ENCODE assay signal across 28 cellular contexts in genomic region chr7:141263508-141263907, GRCh38.
A peak's percentile ranks its signal among the peaks of the same experiment; 100 is the strongest.
DNase-seq lines count a peak whose midpoint lies in the region; ATAC-seq and TF ChIP-seq lines count a peak whose summit lies in the region.
"Had no signal": no experiment of that assay in that cellular context is flagged by ENCODE, and none has a peak within 500 bp of the region (broad histone marks: within the 10 kb centered on the region; RNA-seq: fewer than 3 reads in every experiment).

No MANE protein-coding gene starts in this region.

- peak; percentile 71 for DNase-seq in activated CD4-positive, alpha-beta T cell treated with anti-CD3 and anti-CD28 coated beads, Interleukin-2, amount 10 ng/mL, durations not matched to agents 24 days and 14 days
- DNase-seq in activated CD4-positive, alpha-beta T cell treated with anti-CD3 and anti-CD28 coated beads for 48 hours = no peak
- peak; percentile 3 for DNase-seq in stimulated activated CD4-positive, alpha-beta T cell treated with anti-CD3 and anti-CD28 coated beads, Interleukin-15, amount 100 ng/mL, for 24 hours
- DNase-seq in stimulated activated CD4-positive, alpha-beta T cell treated with anti-CD3 and anti-CD28 coated beads, Interleukin-2, amount 100 ng/mL, for 48 hours = no peak
- no peak for DNase-seq in GM19240 (ENCODE audit: insufficient read length, low spot score)
- no peak for DNase-seq in upper lobe of right lung
- DNase-seq: 8988T; ACHN; BE2C; CD8-positive, alpha-beta memory T cell; DMS 273 treated with DMSO at 0.1 percent for 48 hours; DMS79; EL; GDM1; HCEC 1CT; KBM-7; MV-4-11; NCI-H1105; NCI-H146; NCI-H1930; NCI-H2107; NCI-H446; NCI-H524 treated with DMSO at 0.1 percent for 48 hours; NCI-H774 had no signal

- peaks cover 19% of the 10 kb centered on the region for H3K4me1 Mint-ChIP-seq in activated CD4-positive, alpha-beta T cell treated with anti-CD3 and anti-CD28 coated beads, Interleukin-2, amount 10 ng/mL, durations not matched to agents 24 days and 14 days
- H3K4me1 Mint-ChIP-seq in brain = peaks cover 43% of the 10 kb centered on the region
- H3K4me1 Mint-ChIP-seq: CD14-positive monocyte had no signal

- H3K27me3 Mint-ChIP-seq in activated CD4-positive, alpha-beta T cell treated with anti-CD3 and anti-CD28 coated beads, Interleukin-2, amount 10 ng/mL, durations not matched to agents 24 days and 14 days = peaks cover 15% of the 10 kb centered on the region
- no peaks in the 10 kb centered on the region for H3K27me3 Mint-ChIP-seq in brain

- no peaks in the 10 kb centered on the region for H3K36me3 ChIP-seq in upper lobe of right lung
- H3K36me3 ChIP-seq: BE2C had no signal

- TF ChIP-seq CTCF in brain (conservative IDR thresholded peaks at IDR 0.05) = no peak
- TF ChIP-seq CTCF in upper lobe of right lung (IDR thresholded peaks at IDR 0.05) = no peak

- no peak overlapping the region for H3K27ac Mint-ChIP-seq in activated CD4-positive, alpha-beta T cell treated with anti-CD3 and anti-CD28 coated beads, Interleukin-2, amount 10 ng/mL, durations not matched to agents 24 days and 14 days
- peak overlapping the region in 4 of 5 experiments; percentile 87 to 96 (median 92) for H3K27ac Mint-ChIP-seq in brain
- H3K27ac Mint-ChIP-seq: CD14-positive monocyte had no signal

- H3K4me3 Mint-ChIP-seq in activated CD4-positive, alpha-beta T cell treated with anti-CD3 and anti-CD28 coated beads, Interleukin-2, amount 10 ng/mL, durations not matched to agents 24 days and 14 days = peak overlapping the region; percentile 17
- no peak overlapping the region for H3K4me3 Mint-ChIP-seq in brain
- H3K4me3 Mint-ChIP-seq: CD8-positive, alpha-beta memory T cell had no signal

- H3K4me3 ChIP-seq in upper lobe of right lung = no peak overlapping the region
- H3K4me3 ChIP-seq: GM12878 had no signal

- H3K27me3 ChIP-seq in upper lobe of right lung = no peaks in the 10 kb centered on the region
- H3K27me3 ChIP-seq: BE2C had no signal

- H3K9me3 ChIP-seq in upper lobe of right lung = peaks cover 12% of the 10 kb centered on the region
- H3K9me3 ChIP-seq: BE2C had no signal

- ATAC-seq in upper lobe of right lung (no peak), GM21576 (IDR thresholded peaks at IDR 0.05; ENCODE audit: unreplicated experiment) (no peak)
- ATAC-seq: GM12878 had no signal

- H3K4me1 ChIP-seq in upper lobe of right lung = no peaks in the 10 kb centered on the region
- H3K4me1 ChIP-seq: BE2C had no signal

- intact Hi-C loops in activated CD4-positive, alpha-beta T cell treated with anti-CD3 and anti-CD28 coated beads, Interleukin-2, amount 10 ng/mL, durations not matched to agents 24 days and 14 days (cut with micrococcal nuclease) = no loop called here
- intact Hi-C loops in upper lobe of right lung (cut with DNase I) = no loop called here

- no peak overlapping the region for H3K27ac ChIP-seq in upper lobe of right lung

- H3K36me3 Mint-ChIP-seq in activated CD4-positive, alpha-beta T cell treated with anti-CD3 and anti-CD28 coated beads, Interleukin-2, amount 10 ng/mL, durations not matched to agents 24 days and 14 days (ENCODE audit: low read depth) = no peaks in the 10 kb centered on the region
- H3K36me3 Mint-ChIP-seq in brain = peaks cover 17% of the 10 kb centered on the region
- H3K36me3 Mint-ChIP-seq: CD14-positive monocyte had no signal

- peaks cover 12% of the 10 kb centered on the region for H3K9me3 Mint-ChIP-seq in activated CD4-positive, alpha-beta T cell treated with anti-CD3 and anti-CD28 coated beads, Interleukin-2, amount 10 ng/mL, durations not matched to agents 24 days and 14 days
- H3K9me3 Mint-ChIP-seq in brain = peaks cover 13 to 16% (median 14%) of the 10 kb centered on the region in 5 experiments

Comparison
In these comparisons a context has a peak if more than half of its experiments do, and no peak if none do; other contexts are left out.
1. DNase-seq: peak in activated CD4-positive, alpha-beta T cell treated with anti-CD3 and anti-CD28 coated beads, Interleukin-2, amount 10 ng/mL, durations not matched to agents 24 days and 14 days (single experiment) and stimulated activated CD4-positive, alpha-beta T cell treated with anti-CD3 and anti-CD28 coated beads, Interleukin-15, amount 100 ng/mL, for 24 hours (single experiment); none in activated CD4-positive, alpha-beta T cell treated with anti-CD3 and anti-CD28 coated beads for 48 hours (single experiment), stimulated activated CD4-positive, alpha-beta T cell treated with anti-CD3 and anti-CD28 coated beads, Interleukin-2, amount 100 ng/mL, for 48 hours (0 of 2), GM19240 (single experiment) and upper lobe of right lung (single experiment).